8 cellular contexts compared by ENCODE assay signal in the genomic region with DNA sequence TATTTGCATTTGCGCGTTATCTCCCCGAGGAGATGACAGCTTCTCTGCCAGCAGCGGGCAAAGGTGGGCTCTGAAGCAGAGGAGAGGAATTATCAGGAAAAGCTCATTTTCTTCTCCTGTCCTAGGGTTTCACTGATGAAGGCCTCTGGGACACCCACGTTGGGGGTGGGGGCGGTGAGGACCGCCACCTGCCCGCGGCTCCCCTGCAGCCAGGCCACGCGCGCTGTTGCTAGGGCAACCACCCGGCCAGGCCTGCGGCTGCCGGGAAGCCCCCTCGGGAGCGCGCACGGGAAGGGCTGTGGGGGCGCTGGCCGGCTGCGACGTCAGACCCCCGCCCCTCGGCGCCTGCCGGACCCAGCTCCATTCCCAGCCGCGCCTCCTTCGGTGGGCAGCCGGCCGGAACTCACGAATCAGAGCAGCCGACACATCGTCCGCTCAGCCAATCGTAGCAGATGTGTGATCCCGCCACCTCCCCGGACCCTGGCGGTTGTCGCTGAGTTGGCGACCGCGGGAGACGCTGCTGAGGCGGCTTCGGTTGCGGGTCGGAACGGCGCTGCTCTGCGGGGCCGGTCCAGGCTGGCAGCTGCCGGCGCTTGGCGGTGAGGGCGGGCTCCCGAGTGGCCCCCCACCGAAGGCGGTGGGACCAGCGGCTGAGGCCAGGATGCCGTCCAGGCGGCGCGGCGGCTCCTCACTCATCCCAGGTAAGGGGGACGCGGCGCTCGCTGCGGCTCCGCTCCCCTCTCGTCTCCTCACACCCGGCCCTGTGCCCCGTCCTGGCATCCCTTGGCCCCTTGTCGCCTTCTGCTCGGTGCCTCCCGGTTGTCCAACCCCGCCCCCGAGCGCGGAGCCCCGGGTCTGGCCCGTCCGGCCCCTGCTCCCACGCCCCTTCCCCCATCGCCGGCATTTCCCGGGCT. TPM values are rescaled to one million over a fixed set of nuclear protein-coding genes. Genes with fewer than 3 reads are reported as not detected.
A peak's percentile ranks its signal among the peaks of the same experiment; 100 is the strongest.
DNase-seq lines count a peak whose midpoint lies in the region; ATAC-seq and TF ChIP-seq lines count a peak whose summit lies in the region.

A gene (plus strand): TSS at position 513 of the 914 bp plus-strand sequence. CDS start 35,092 bp downstream, outside the sequence.

- peaks cover 23% of the 10 kb centered on the region for H4K20me1 ChIP-seq in osteoblast (ENCODE audit: insufficient read depth, low read length)

- WGBS in testis, 2 donors: 0% methylated on average over 51 to 88 of the region's 89 CpGs

- TF ChIP-seq CTCF in GM10266 (IDR thresholded peaks at IDR 0.05; ENCODE audit: control insufficient read depth, insufficient read depth, low read depth, missing control alignments) (peak; percentile 59), HFF-Myc (IDR thresholded peaks at IDR 0.05; ENCODE audit: low read depth, low read length, missing control alignments) (peak; percentile 26), glutamatergic neuron (IDR thresholded peaks at IDR 0.05; ENCODE audit: partially characterized antibody, unreplicated experiment) (peak; percentile 67), osteoblast (IDR thresholded peaks at IDR 0.05; ENCODE audit: extremely low read depth, low read depth, low read length) (peak; percentile 48), testis (IDR thresholded peaks at IDR 0.05) (peak; percentile 45 to 71 (median 70))

- peaks cover 6% of the 10 kb centered on the region for H3K36me3 Mint-ChIP-seq in activated naive CD8-positive, alpha-beta T cell treated with anti-CD3 and anti-CD28 coated beads for 36 hours
- H3K36me3 Mint-ChIP-seq in glutamatergic neuron (ENCODE audit: unreplicated experiment): peaks cover 6% of the 10 kb centered on the region

- H3K4me3 Mint-ChIP-seq in activated naive CD8-positive, alpha-beta T cell treated with anti-CD3 and anti-CD28 coated beads for 36 hours: peak within 1 kb of the TSS; percentile 90
- H3K4me3 Mint-ChIP-seq in glutamatergic neuron (ENCODE audit: unreplicated experiment): peak within 1 kb of the TSS; percentile 100

- H3K4me2 ChIP-seq in osteoblast (ENCODE audit: insufficient read depth, low read length): peak within 1 kb of the TSS; percentile 87

- H3K36me3 ChIP-seq in osteoblast (ENCODE audit: insufficient read depth, low read length) (peaks cover 9% of the 10 kb centered on the region), testis (ENCODE audit: low read depth, missing control alignments) (no peaks in the 10 kb centered on the region)

- H3K9me3 ChIP-seq in osteoblast (ENCODE audit: low read depth, low read length): no peaks in the 10 kb centered on the region
- H3K9me3 ChIP-seq in testis: no peaks in the 10 kb centered on the region

- H3K27ac ChIP-seq in osteoblast (ENCODE audit: low read depth, low read length): peak within 1 kb of the TSS; percentile 83
- peak within 1 kb of the TSS; percentile 71 to 87 for H3K27ac ChIP-seq in testis

- no peaks in the 10 kb centered on the region for H3K27me3 ChIP-seq in osteoblast (ENCODE audit: insufficient read depth, low read length)
- no peaks in the 10 kb centered on the region for H3K27me3 ChIP-seq in testis

- intact Hi-C loops in testis (cut with DNase I; ENCODE audit: low total_unique reads): no loop called here

- TF ChIP-seq POLR2A in testis (IDR thresholded peaks at IDR 0.05): no peak

- H2AFZ ChIP-seq in osteoblast (ENCODE audit: low read length): peak within 1 kb of the TSS; percentile 92

- H3K4me1 ChIP-seq in osteoblast (ENCODE audit: insufficient read depth, low read length): peaks cover 22% of the 10 kb centered on the region
- peaks cover 4% of the 10 kb centered on the region for H3K4me1 ChIP-seq in testis

- ATAC-seq in SK-N-SH treated with all-trans-retinoic acid at 6 μM for 48 hours: peak; percentile 94

- peaks cover 9% of the 10 kb centered on the region for H3K27me3 Mint-ChIP-seq in activated naive CD8-positive, alpha-beta T cell treated with anti-CD3 and anti-CD28 coated beads for 36 hours
- H3K27me3 Mint-ChIP-seq in glutamatergic neuron (ENCODE audit: unreplicated experiment): peaks cover 6% of the 10 kb centered on the region

- DNase-seq in GM10266 (ENCODE audit: extremely low spot score) (peak; percentile 99), HFF-Myc (ENCODE audit: extremely low read depth, low read depth) (peak; percentile 52), NAMALWA (ENCODE audit: low spot score) (peak; percentile 96), glutamatergic neuron (peak; percentile 96), osteoblast (ENCODE audit: insufficient read length, low spot score, missing footprints) (peak; percentile 99), testis (peak; percentile 94)
- DNase-seq in activated naive CD8-positive, alpha-beta T cell treated with anti-CD3 and anti-CD28 coated beads for 36 hours: peak; percentile 89

- peaks cover 50% of the 10 kb centered on the region for H3K79me2 ChIP-seq in osteoblast (ENCODE audit: insufficient read depth, low read length)

- peaks cover 38% of the 10 kb centered on the region for H3K4me1 Mint-ChIP-seq in activated naive CD8-positive, alpha-beta T cell treated with anti-CD3 and anti-CD28 coated beads for 36 hours
- peaks cover 15% of the 10 kb centered on the region for H3K4me1 Mint-ChIP-seq in glutamatergic neuron (ENCODE audit: low read depth, unreplicated experiment)

- no peaks in the 10 kb centered on the region for H3K9me3 Mint-ChIP-seq in activated naive CD8-positive, alpha-beta T cell treated with anti-CD3 and anti-CD28 coated beads for 36 hours
- H3K9me3 Mint-ChIP-seq in glutamatergic neuron (ENCODE audit: unreplicated experiment): peaks cover 10% of the 10 kb centered on the region

- H3K4me3 ChIP-seq in HFF-Myc (replicated peaks; ENCODE audit: low read depth, low read length) (peak within 1 kb of the TSS; percentile 63), osteoblast (ENCODE audit: insufficient read depth, low read length) (peak within 1 kb of the TSS; percentile 97), testis (peak within 1 kb of the TSS; percentile 89 to 96)

- H3K27ac Mint-ChIP-seq in activated naive CD8-positive, alpha-beta T cell treated with anti-CD3 and anti-CD28 coated beads for 36 hours: peak within 1 kb of the TSS; percentile 69
- peak within 1 kb of the TSS; percentile 98 for H3K27ac Mint-ChIP-seq in glutamatergic neuron (ENCODE audit: unreplicated experiment)

TF ChIP-seq in SK-N-SH treated with all-trans-retinoic acid at 6 μM for 48 hours, 23 proteins besides CTCF, POLR2A, EP300 and RAD21:
- TF ChIP-seq ZFP3 (CRISPR knock-in tag; IDR thresholded peaks at IDR 0.05): 0 out of 2 replicates have a peak, but pooled peaks have one; percentile 46
- no peak; the same call in 1 of the 2 replicates for TF ChIP-seq GLIS3 (CRISPR knock-in tag; IDR thresholded peaks at IDR 0.05)
- peak; percentile 62; the same call in 1 of the 2 replicates for TF ChIP-seq SNAI2 (CRISPR knock-in tag; IDR thresholded peaks at IDR 0.05)
- TF ChIP-seq, protein P1, sequence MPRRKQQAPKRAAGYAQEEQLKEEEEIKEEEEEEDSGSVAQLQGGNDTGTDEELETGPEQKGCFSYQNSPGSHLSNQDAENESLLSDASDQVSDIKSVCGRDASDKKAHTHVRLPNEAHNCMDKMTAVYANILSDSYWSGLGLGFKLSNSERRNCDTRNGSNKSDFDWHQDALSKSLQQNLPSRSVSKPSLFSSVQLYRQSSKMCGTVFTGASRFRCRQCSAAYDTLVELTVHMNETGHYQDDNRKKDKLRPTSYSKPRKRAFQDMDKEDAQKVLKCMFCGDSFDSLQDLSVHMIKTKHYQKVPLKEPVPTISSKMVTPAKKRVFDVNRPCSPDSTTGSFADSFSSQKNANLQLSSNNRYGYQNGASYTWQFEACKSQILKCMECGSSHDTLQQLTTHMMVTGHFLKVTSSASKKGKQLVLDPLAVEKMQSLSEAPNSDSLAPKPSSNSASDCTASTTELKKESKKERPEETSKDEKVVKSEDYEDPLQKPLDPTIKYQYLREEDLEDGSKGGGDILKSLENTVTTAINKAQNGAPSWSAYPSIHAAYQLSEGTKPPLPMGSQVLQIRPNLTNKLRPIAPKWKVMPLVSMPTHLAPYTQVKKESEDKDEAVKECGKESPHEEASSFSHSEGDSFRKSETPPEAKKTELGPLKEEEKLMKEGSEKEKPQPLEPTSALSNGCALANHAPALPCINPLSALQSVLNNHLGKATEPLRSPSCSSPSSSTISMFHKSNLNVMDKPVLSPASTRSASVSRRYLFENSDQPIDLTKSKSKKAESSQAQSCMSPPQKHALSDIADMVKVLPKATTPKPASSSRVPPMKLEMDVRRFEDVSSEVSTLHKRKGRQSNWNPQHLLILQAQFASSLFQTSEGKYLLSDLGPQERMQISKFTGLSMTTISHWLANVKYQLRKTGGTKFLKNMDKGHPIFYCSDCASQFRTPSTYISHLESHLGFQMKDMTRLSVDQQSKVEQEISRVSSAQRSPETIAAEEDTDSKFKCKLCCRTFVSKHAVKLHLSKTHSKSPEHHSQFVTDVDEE (CRISPR knock-in tag; IDR thresholded peaks at IDR 0.05): peak; percentile 62; the same call in 1 of the 2 replicates

RNA-seq across cellular contexts. Expression of the gene that starts here (rescaled TPM):
- total RNA-seq in activated naive CD8-positive, alpha-beta T cell treated with anti-CD3 and anti-CD28 coated beads for 36 hours: 1 to 10 TPM; 3.0 to 4.1 TPM
- total RNA-seq in glutamatergic neuron (ENCODE audit: unreplicated experiment): 41.4 TPM
- 137 and 174 TPM in 2 replicates for total RNA-seq in osteoblast
- total RNA-seq in testis: 10 to 100 TPM; 34.7 to 40.7 TPM
- polyA plus RNA-seq in testis (ENCODE audit: insufficient read depth, low read depth, low replicate concordance): 55.7 TPM

Comparison
In these comparisons a context has a peak if more than half of its experiments do, and no peak if none do; other contexts are left out.
1. Peak in every context shown above with its lines: DNase-seq, ATAC-seq, H3K4me3 ChIP-seq and H3K27ac ChIP-seq.